ENCODE assay signal across 1 cellular context in genomic region chr3:149085828-149086231, GRCh38.
A peak's percentile ranks its signal among the peaks of the same experiment; 100 is the strongest.
TF ChIP-seq lines count a peak whose summit lies in the region.

No MANE protein-coding gene starts in this region.

TF ChIP-seq in K562, 482 proteins besides CTCF, POLR2A, EP300 and RAD21 (continued from another document and continues in another):
- TF ChIP-seq NELFE (IDR thresholded peaks at IDR 0.05; ENCODE audit: insufficient read depth, insufficient read length) = no peak
- no peak for TF ChIP-seq CBX5 (IDR thresholded peaks at IDR 0.05; ENCODE audit: borderline replicate concordance, low read depth)
- peak; percentile 28 for TF ChIP-seq TAF7 (tag; IDR thresholded peaks at IDR 0.05)
- TF ChIP-seq ZBTB11 (CRISPR knock-in tag; IDR thresholded peaks at IDR 0.05) = peak in 1 of 3 experiments; percentile 15; a peak in 1 of 6 replicates
- peak; percentile 84 for TF ChIP-seq HDAC3 (IDR thresholded peaks at IDR 0.05; ENCODE audit: borderline replicate concordance, partially characterized antibody)
- no peak for TF ChIP-seq TFAM (CRISPR knock-in tag; conservative IDR thresholded peaks at IDR 0.05)
- TF ChIP-seq ZNF197 (CRISPR knock-in tag; IDR thresholded peaks at IDR 0.05; ENCODE audit: low read depth) = no peak
- TF ChIP-seq BDP1 (IDR thresholded peaks at IDR 0.05; ENCODE audit: insufficient read depth, insufficient read length) = no peak
- no peak for TF ChIP-seq GTF2E2 (tag; IDR thresholded peaks at IDR 0.05)
- TF ChIP-seq CHD1 (IDR thresholded peaks at IDR 0.05; ENCODE audit: low read length) = peak; percentile 94
- peak; percentile 92 for TF ChIP-seq SMARCE1 (IDR thresholded peaks at IDR 0.05)
- peak; percentile 72; the same call in 1 of the 2 replicates for TF ChIP-seq NFATC3 (IDR thresholded peaks at IDR 0.05)
- no peak for TF ChIP-seq NR0B1 (IDR thresholded peaks at IDR 0.05; ENCODE audit: partially characterized antibody)
- no peak for TF ChIP-seq ZKSCAN8 (CRISPR knock-in tag; IDR thresholded peaks at IDR 0.05)
- peak; percentile 49 for TF ChIP-seq TBP (optimal IDR thresholded peaks at IDR 0.05; ENCODE audit: low read depth, low read length)
- no peak; the same call in 1 of the 2 replicates for TF ChIP-seq RB1 (IDR thresholded peaks at IDR 0.05; ENCODE audit: low read depth)
- TF ChIP-seq NFIX (CRISPR knock-in tag; IDR thresholded peaks at IDR 0.05; ENCODE audit: low read depth) = no peak
- no peak for TF ChIP-seq MAX (CRISPR knock-in tag; IDR thresholded peaks at IDR 0.05)
- peak; percentile 50; the same call in 1 of the 2 replicates for TF ChIP-seq FOXJ2 (tag; IDR thresholded peaks at IDR 0.05)
- no peak for TF ChIP-seq ZNF655 (CRISPR knock-in tag; IDR thresholded peaks at IDR 0.05)
- no peak for TF ChIP-seq HLTF (IDR thresholded peaks at IDR 0.05)
- peak; percentile 45 for TF ChIP-seq MYC (IDR thresholded peaks at IDR 0.05; ENCODE audit: low read depth, low read length)
- TF ChIP-seq MYC (CRISPR knock-in tag; IDR thresholded peaks at IDR 0.05; ENCODE audit: borderline replicate concordance, low read depth) = no peak
- 0 out of 2 replicates have a peak, but pooled peaks have one; percentile 27 for TF ChIP-seq MTA3 (IDR thresholded peaks at IDR 0.05; ENCODE audit: borderline replicate concordance)
- no peak for TF ChIP-seq DIDO1 (tag; IDR thresholded peaks at IDR 0.05; ENCODE audit: low read depth)
- no peak for TF ChIP-seq NFXL1 (CRISPR knock-in tag; IDR thresholded peaks at IDR 0.05)
- TF ChIP-seq POLR2B (IDR thresholded peaks at IDR 0.05; ENCODE audit: low read depth, partially characterized antibody) = no peak
- no peak for TF ChIP-seq ZNF507 (tag; conservative IDR thresholded peaks at IDR 0.05)
- no peak for TF ChIP-seq CAMTA2 (CRISPR knock-in tag; conservative IDR thresholded peaks at IDR 0.05)
- no peak for TF ChIP-seq IRF2 (CRISPR knock-in tag; IDR thresholded peaks at IDR 0.05)
- peak; percentile 79 for TF ChIP-seq BCOR (IDR thresholded peaks at IDR 0.05)
- no peak for TF ChIP-seq NFE2L1 (tag; IDR thresholded peaks at IDR 0.05; ENCODE audit: borderline replicate concordance, low read depth)
- peak; percentile 40; the same call in 1 of the 2 replicates for TF ChIP-seq GATAD2B (IDR thresholded peaks at IDR 0.05; ENCODE audit: borderline replicate concordance)
- peak; percentile 24; the same call in 1 of the 2 replicates for TF ChIP-seq ARID4B (CRISPR knock-in tag; IDR thresholded peaks at IDR 0.05)
- no peak for TF ChIP-seq ZBTB9 (CRISPR knock-in tag; IDR thresholded peaks at IDR 0.05)
- TF ChIP-seq CREB5 (CRISPR knock-in tag; IDR thresholded peaks at IDR 0.05) = no peak
- no peak for TF ChIP-seq FOXK1 (CRISPR knock-in tag; IDR thresholded peaks at IDR 0.05; ENCODE audit: borderline replicate concordance)
- TF ChIP-seq TGIF2 (CRISPR knock-in tag; IDR thresholded peaks at IDR 0.05) = no peak
- no peak for TF ChIP-seq RFX5 (IDR thresholded peaks at IDR 0.05; ENCODE audit: low read depth, low read length)
- TF ChIP-seq SIN3A (IDR thresholded peaks at IDR 0.05; ENCODE audit: borderline replicate concordance in 2 of 2, control insufficient read depth in 1 of 2, low read depth in 2 of 2, low read length in 2 of 2) = peak in 1 of 2 experiments; percentile 27; a peak in 1 of 4 replicates
- TF ChIP-seq SP1 (CRISPR knock-in tag; IDR thresholded peaks at IDR 0.05) = no peak
- no peak for TF ChIP-seq BRF1 (IDR thresholded peaks at IDR 0.05; ENCODE audit: borderline replicate concordance, extremely low read depth, insufficient read length)
- no peak for TF ChIP-seq ETV6 (IDR thresholded peaks at IDR 0.05; ENCODE audit: borderline replicate concordance in 1 of 2, low read depth in 2 of 2, low read length in 1 of 2)
- TF ChIP-seq ETV6 (CRISPR knock-in tag; IDR thresholded peaks at IDR 0.05; ENCODE audit: borderline replicate concordance) = no peak
- no peak; the same call in 1 of the 2 replicates for TF ChIP-seq AFF4 (CRISPR knock-in tag; IDR thresholded peaks at IDR 0.05)
- no peak for TF ChIP-seq ZBTB43 (CRISPR knock-in tag; IDR thresholded peaks at IDR 0.05)
